8 cellular contexts compared by ENCODE assay signal in the genomic region with DNA sequence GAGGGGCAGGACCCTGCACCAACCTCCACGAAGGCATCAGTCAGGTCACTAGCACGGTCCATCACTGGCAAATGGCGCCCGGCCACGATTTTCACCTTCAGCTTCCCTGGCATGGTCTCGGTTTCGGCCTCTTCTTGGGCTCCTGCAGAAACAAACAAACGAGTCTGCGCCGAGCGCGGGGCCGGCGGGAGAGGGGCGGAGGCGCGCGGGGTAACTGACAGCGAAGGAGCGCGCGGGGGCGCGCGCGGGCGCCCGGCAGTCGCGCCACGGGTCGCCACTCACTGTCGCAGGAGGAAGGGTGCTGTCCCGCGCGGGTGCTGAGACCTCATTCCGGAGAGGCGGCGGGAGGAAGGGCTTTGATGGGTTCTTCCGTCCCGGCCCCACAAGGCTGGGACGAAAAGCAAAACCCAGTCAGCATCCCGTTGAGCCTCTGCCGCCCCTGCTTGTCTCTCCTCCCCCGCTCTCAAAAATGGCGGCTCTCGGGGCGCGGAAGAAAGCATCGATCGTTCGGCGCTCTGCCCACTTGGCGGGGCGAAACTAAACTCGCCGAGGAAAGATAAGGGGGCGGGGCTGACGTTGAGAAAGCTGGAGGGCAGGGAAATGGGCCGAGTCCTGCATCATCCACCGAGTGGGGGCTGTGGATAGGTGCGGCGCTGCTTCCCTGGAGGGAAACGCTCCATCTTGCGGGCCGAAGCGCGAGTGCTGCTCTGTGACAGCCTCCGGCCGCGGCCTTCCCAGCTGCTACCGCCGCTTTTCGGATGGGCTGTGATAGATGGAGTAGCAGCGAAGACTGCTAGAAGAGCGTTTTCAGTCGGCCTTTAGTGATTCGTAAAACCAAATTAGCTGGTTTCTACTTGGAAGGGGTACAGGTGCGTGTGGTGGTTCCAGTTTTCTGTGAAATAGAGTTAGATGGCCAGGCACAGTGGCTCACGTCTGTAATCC. TPM values are rescaled to one million over a fixed set of nuclear protein-coding genes. Genes with fewer than 3 reads are reported as not detected.
DNase-seq lines count a peak whose midpoint lies in the region; ATAC-seq and TF ChIP-seq lines count a peak whose summit lies in the region.

Gene C2CD5 (minus strand): TSS at position 505 of the 942 bp plus-strand sequence. CDS start 392 bp downstream, at position 113.

- H3K4me3 ChIP-seq in GM12865 (ENCODE audit: low read depth, low read length) (peak within 1 kb of the TSS; percentile 71), SU-DHL-6 (ENCODE audit: insufficient read depth, low read length, poor library complexity, severe bottlenecking) (peak within 1 kb of the TSS; percentile 89), parathyroid adenoma (ENCODE audit: low read depth, low read length) (peak within 1 kb of the TSS; percentile 91), tibial nerve (peak within 1 kb of the TSS; percentile 80 to 92 (median 91))

- no peaks in the 10 kb centered on the region for H3K9me2 ChIP-seq in SU-DHL-6 (replicated peaks; ENCODE audit: insufficient read depth, low read length)

- peak; percentile 98 for DNase-seq in GM12865 (ENCODE audit: low read depth)
- peak; percentile 97 for DNase-seq in NCI-H1092 treated with DMSO at 0.1 percent for 48 hours (lab: John Stamatoyannopoulos, UW)
- DNase-seq in activated naive CD8-positive, alpha-beta T cell treated with anti-CD3 and anti-CD28 coated beads, Interleukin-2, amount 50 U/mL, for 16 hours (ENCODE audit: low read depth, low spot score) = peak; percentile 90
- DNase-seq in Right ventricle myocardium superior = peak; percentile 97
- DNase-seq in tibial nerve (ENCODE audit: low spot score in 2 of 2) = peak; percentile 92 to 97

- H3K9me3 ChIP-seq in SU-DHL-6 (ENCODE audit: insufficient read depth, low read length) (no peaks in the 10 kb centered on the region), parathyroid adenoma (ENCODE audit: control insufficient read depth, low read length) (no peaks in the 10 kb centered on the region), tibial nerve (no peaks in the 10 kb centered on the region)

- TF ChIP-seq POLR2A in tibial nerve (IDR thresholded peaks at IDR 0.05) = peak; percentile 51 to 83

- H3K79me2 ChIP-seq in SU-DHL-6 (ENCODE audit: insufficient read depth, low read length) (peaks cover 19% of the 10 kb centered on the region; the same call in 1 of the 2 replicates), parathyroid adenoma (peaks cover 20% of the 10 kb centered on the region)

- peak within 1 kb of the TSS; percentile 80 for H3K4me2 ChIP-seq in SU-DHL-6 (ENCODE audit: low read depth, low read length, poor library complexity, severe bottlenecking)
- H3K4me2 ChIP-seq in parathyroid adenoma (ENCODE audit: low read length) = peak within 1 kb of the TSS; percentile 92

- H3K27me3 ChIP-seq in SU-DHL-6 (ENCODE audit: low read length) (no peaks in the 10 kb centered on the region), parathyroid adenoma (ENCODE audit: control insufficient read depth, insufficient read depth, low read length) (no peaks in the 10 kb centered on the region), tibial nerve (no peaks in the 10 kb centered on the region)

- intact Hi-C loops in Right ventricle myocardium superior (cut with DNase I) = loop anchor here (5.0 kb wide), 1 partner anchor 83 kb away; the partner anchor contains the start of gene ETNK1

- ATAC-seq in HG02623 (IDR thresholded peaks at IDR 0.05; ENCODE audit: unreplicated experiment) (peak; percentile 75), Right ventricle myocardium superior (ENCODE audit: poor library complexity) (peak; percentile 98)

- no peaks in the 10 kb centered on the region for H4K20me1 ChIP-seq in SU-DHL-6 (ENCODE audit: low read depth, low read length)

- H3K27ac ChIP-seq in SU-DHL-6 (ENCODE audit: low read depth, low read length) = peak within 1 kb of the TSS; percentile 60
- peak within 1 kb of the TSS; percentile 92 for H3K27ac ChIP-seq in parathyroid adenoma
- peak within 1 kb of the TSS; percentile 87 to 98 (median 94) for H3K27ac ChIP-seq in tibial nerve

- H3K9ac ChIP-seq in SU-DHL-6 (ENCODE audit: low read length) = peak within 1 kb of the TSS; percentile 90
- peak within 1 kb of the TSS; percentile 32 for H3K9ac ChIP-seq in parathyroid adenoma

- H3K4me1 ChIP-seq in parathyroid adenoma (peaks cover 20% of the 10 kb centered on the region), tibial nerve (peaks cover 0 to 33% (median 21%) of the 10 kb centered on the region in 4 donors)

- 0 out of 2 replicates have a peak, but pooled peaks cover 6% of the 10 kb centered on the region for H3F3A ChIP-seq in SU-DHL-6 (ENCODE audit: insufficient read depth)

- TF ChIP-seq CTCF in GM12865 (IDR thresholded peaks at IDR 0.05; ENCODE audit: insufficient read depth, low read depth, low read length, missing control alignments) = peak; percentile 41
- TF ChIP-seq CTCF in SU-DHL-6 (IDR thresholded peaks at IDR 0.05; ENCODE audit: insufficient read depth, low read length, poor library complexity, severe bottlenecking) = no peak
- TF ChIP-seq CTCF in parathyroid adenoma (IDR thresholded peaks at IDR 0.05) = peak; percentile 32
- TF ChIP-seq CTCF in tibial nerve (IDR thresholded peaks at IDR 0.05) = peak; percentile 22 to 53 (median 28)

- WGBS in tibial nerve, 2 donors = 2 to 4% methylated on average over 47 to 78 of the region's 80 CpGs

- peak; percentile 45 to 91 for TF ChIP-seq EP300 in tibial nerve (IDR thresholded peaks at IDR 0.05)

- H2AFZ ChIP-seq in SU-DHL-6 (ENCODE audit: low read depth, low read length, severe bottlenecking) (peak within 1 kb of the TSS; percentile 98), parathyroid adenoma (peak within 1 kb of the TSS; percentile 98)

- H3K36me3 ChIP-seq in SU-DHL-6 (ENCODE audit: low read length) (no peaks in the 10 kb centered on the region; the same call in 1 of the 2 replicates), parathyroid adenoma (ENCODE audit: control insufficient read depth, insufficient read depth, low read length) (no peaks in the 10 kb centered on the region), tibial nerve (peaks cover 0 to 4% (median 0%) of the 10 kb centered on the region in 3 donors)

RNA-seq across cellular contexts. Expression of gene C2CD5, which starts in this region (rescaled TPM):
- total RNA-seq in Right ventricle myocardium superior = 19.5 TPM
- total RNA-seq in tibial nerve = 10 to 100 TPM; 49.2 to 63.8 (median 52.5) TPM

Comparison
In these comparisons a context has a peak if more than half of its experiments do, and no peak if none do; other contexts are left out.
1. Peak in every context shown above with its lines: DNase-seq, ATAC-seq, H3K4me3 ChIP-seq and H3K27ac ChIP-seq.